8 cellular contexts compared by ENCODE assay signal in the genomic region with DNA sequence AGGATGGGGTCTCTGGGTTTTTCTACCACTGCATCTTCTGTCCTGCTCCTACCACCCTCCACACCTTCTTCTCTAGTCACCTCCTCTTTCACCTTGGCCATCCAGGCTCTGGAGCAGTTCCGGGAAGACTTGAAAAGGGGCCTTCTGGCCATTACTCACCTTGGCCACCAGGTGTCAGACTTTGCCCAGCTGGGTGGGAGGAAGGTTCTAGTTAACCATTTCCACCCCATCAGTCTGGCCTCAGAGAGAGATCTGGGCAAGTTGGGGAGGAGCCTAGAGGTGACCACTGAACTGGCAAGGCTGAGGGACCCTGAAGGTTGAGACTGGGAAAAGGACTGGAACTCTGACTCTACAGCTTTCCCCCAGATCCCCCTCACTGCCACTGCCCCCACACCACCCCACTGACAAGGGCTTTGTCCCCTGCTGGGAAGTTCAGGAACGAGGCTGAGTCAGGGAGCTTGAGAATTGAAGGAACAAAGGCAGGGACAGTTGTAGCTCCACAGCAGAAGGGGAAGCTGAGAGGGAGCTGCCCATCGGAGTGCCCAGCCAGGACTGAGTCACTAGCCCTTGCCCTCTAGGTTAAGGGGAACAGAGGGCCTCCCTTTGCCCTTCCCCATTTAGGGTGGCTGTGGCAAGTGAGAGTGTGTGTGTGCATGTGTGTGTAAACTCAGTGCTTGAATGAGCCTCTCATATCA. TPM values are rescaled to one million over a fixed set of nuclear protein-coding genes. Genes with fewer than 3 reads are reported as not detected.
DNase-seq lines count a peak whose midpoint lies in the region; ATAC-seq and TF ChIP-seq lines count a peak whose summit lies in the region.

No MANE protein-coding gene starts in this region.

- H3K27ac ChIP-seq in neuronal stem cell (replicated peaks; ENCODE audit: low read length) (no peak overlapping the region), transverse colon (peak overlapping the region; percentile 96 to 100 (median 99))

- H3K36me3 ChIP-seq in neuronal stem cell (replicated peaks in 1 of 2; ENCODE audit: control insufficient read depth in 2 of 2, insufficient read depth in 2 of 2, low read length in 2 of 2) (no peaks in the 10 kb centered on the region), transverse colon (no peaks in the 10 kb centered on the region)

- in situ Hi-C loops in transverse colon (cut with MboI; ENCODE audit: low pct_ligation_motif_present in 1 of 4, low pct_unique_long_range_greater_than_20kb in 1 of 4, low sequenced_read_pairs in 3 of 4): no loop called here

- peak overlapping the region; percentile 79 for H2AFZ ChIP-seq in neuronal stem cell (ENCODE audit: low read length)

- no peak overlapping the region for H3K14ac ChIP-seq in neuronal stem cell (ENCODE audit: low read length)

- peak; percentile 99 for TF ChIP-seq RAD21 in Ishikawa (IDR thresholded peaks at IDR 0.05; ENCODE audit: low read depth)

- peaks cover 1% of the 10 kb centered on the region for H3K79me1 ChIP-seq in neuronal stem cell (ENCODE audit: low read depth, low read length)

- no peak for ATAC-seq in HG03469 (IDR thresholded peaks at IDR 0.05; ENCODE audit: unreplicated experiment)

- TF ChIP-seq EP300 in Ishikawa (IDR thresholded peaks at IDR 0.05; ENCODE audit: borderline replicate concordance) (no peak), transverse colon (IDR thresholded peaks at IDR 0.05; ENCODE audit: low read depth) (no peak)

- H3K9ac ChIP-seq in neuronal stem cell (ENCODE audit: low read depth, low read length, poor library complexity): peak overlapping the region; percentile 56

- WGBS in neuronal stem cell (ENCODE audit: extremely low coverage in 2 of 2, insufficient read length in 2 of 2, insufficient replicate concordance in 1 of 2), 2 donors: no CpG with 5 or more reads among the region's 3 CpGs
- 12% methylated on average over 3 of the region's 3 CpGs; no CpG with 5 or more reads in 1 of the 2 donors for WGBS in transverse colon (ENCODE audit: low coverage in 1 of 2), 2 donors

- H3K23ac ChIP-seq in neuronal stem cell (ENCODE audit: low read depth, low read length, poor library complexity): no peak overlapping the region

- H2BK5ac ChIP-seq in neuronal stem cell (ENCODE audit: low read length): no peak overlapping the region

- no peak overlapping the region for H2AK5ac ChIP-seq in neuronal stem cell (ENCODE audit: low read depth, low read length)

- peak overlapping the region; percentile 77 for H3K27ac Mint-ChIP-seq in activated T-helper 2 cell treated with anti-CD3 and anti-CD28 coated beads, Interferon-gamma antibody, Interleukin-2, Interleukin-4, amounts not matched to agents 10 μg/mL and 5 μg/mL and 100 μg/mL, durations not matched to agents 14 hours and 24 hours and 36 hours

- no peak overlapping the region for H4K91ac ChIP-seq in neuronal stem cell (ENCODE audit: low read depth, low read length, poor library complexity)

- intact Hi-C loops in activated T-helper 2 cell treated with anti-CD3 and anti-CD28 coated beads, Interferon-gamma antibody, Interleukin-2, Interleukin-4, amounts not matched to agents 10 μg/mL and 5 μg/mL and 100 μg/mL, durations not matched to agents 14 hours and 24 hours and 36 hours (cut with micrococcal nuclease): loop anchor here (1.0 kb wide), 1 partner anchor 25 kb away; no protein-coding TSS in a partner anchor
- intact Hi-C loops in transverse colon (cut with DNase I; ENCODE audit: low total_unique reads): loop anchor here (1.0 kb wide), 1 partner anchor 25 kb away; no protein-coding TSS in a partner anchor

- H3K4me2 ChIP-seq in neuronal stem cell (ENCODE audit: insufficient read depth, low read length, poor library complexity, severe bottlenecking): no peak overlapping the region

- H4K8ac ChIP-seq in neuronal stem cell (ENCODE audit: low read depth, low read length): peak overlapping the region; percentile 54

- H3K36me3 Mint-ChIP-seq in activated T-helper 2 cell treated with anti-CD3 and anti-CD28 coated beads, Interferon-gamma antibody, Interleukin-2, Interleukin-4, amounts not matched to agents 10 μg/mL and 5 μg/mL and 100 μg/mL, durations not matched to agents 14 hours and 24 hours and 36 hours (ENCODE audit: low read depth): no peaks in the 10 kb centered on the region

- H3K4ac ChIP-seq in neuronal stem cell (ENCODE audit: low read length): no peak overlapping the region

- peaks cover 19% of the 10 kb centered on the region for H3K27me3 Mint-ChIP-seq in activated T-helper 2 cell treated with anti-CD3 and anti-CD28 coated beads, Interferon-gamma antibody, Interleukin-2, Interleukin-4, amounts not matched to agents 10 μg/mL and 5 μg/mL and 100 μg/mL, durations not matched to agents 14 hours and 24 hours and 36 hours (ENCODE audit: low read depth)

- H3K18ac ChIP-seq in neuronal stem cell (ENCODE audit: low read length): peak overlapping the region; percentile 40

- no peaks in the 10 kb centered on the region for H3K9me3 ChIP-seq in neuronal stem cell (replicated peaks in 1 of 2; ENCODE audit: control insufficient read depth in 2 of 2, insufficient read depth in 1 of 2, low read depth in 1 of 2, low read length in 2 of 2)
- H3K9me3 ChIP-seq in transverse colon: no peaks in the 10 kb centered on the region

- H3K4me3 ChIP-seq in neuronal stem cell (ENCODE audit: low read length in 2 of 2) (no peak overlapping the region), transverse colon (peak overlapping the region in 2 of 4 donors; percentile 11 to 19)

- no peak overlapping the region for H2BK120ac ChIP-seq in neuronal stem cell (ENCODE audit: low read depth, low read length)

- H3K4me1 ChIP-seq in neuronal stem cell (ENCODE audit: control insufficient read depth in 2 of 2, insufficient read depth in 1 of 2, low read depth in 1 of 2, low read length in 2 of 2) (peaks cover 22 to 23% of the 10 kb centered on the region in 2 donors), transverse colon (peaks cover 41 to 54% (median 47%) of the 10 kb centered on the region in 4 donors)

- H2BK15ac ChIP-seq in neuronal stem cell (ENCODE audit: low read length): no peak overlapping the region

- peak overlapping the region; percentile 10 for H3K4me3 Mint-ChIP-seq in activated T-helper 2 cell treated with anti-CD3 and anti-CD28 coated beads, Interferon-gamma antibody, Interleukin-2, Interleukin-4, amounts not matched to agents 10 μg/mL and 5 μg/mL and 100 μg/mL, durations not matched to agents 14 hours and 24 hours and 36 hours (ENCODE audit: low read depth)

- peaks cover 28% of the 10 kb centered on the region for H3K4me1 Mint-ChIP-seq in activated T-helper 2 cell treated with anti-CD3 and anti-CD28 coated beads, Interferon-gamma antibody, Interleukin-2, Interleukin-4, amounts not matched to agents 10 μg/mL and 5 μg/mL and 100 μg/mL, durations not matched to agents 14 hours and 24 hours and 36 hours (ENCODE audit: low read depth)

- H3K27me3 ChIP-seq in neuronal stem cell (ENCODE audit: control insufficient read depth in 3 of 3, insufficient read depth in 3 of 3, low read depth in 1 of 3, low read length in 3 of 3) (no peaks in the 10 kb centered on the region), transverse colon (no peaks in the 10 kb centered on the region)

- no peaks in the 10 kb centered on the region for H3K9me3 Mint-ChIP-seq in activated T-helper 2 cell treated with anti-CD3 and anti-CD28 coated beads, Interferon-gamma antibody, Interleukin-2, Interleukin-4, amounts not matched to agents 10 μg/mL and 5 μg/mL and 100 μg/mL, durations not matched to agents 14 hours and 24 hours and 36 hours

- H2BK12ac ChIP-seq in neuronal stem cell (ENCODE audit: low read length): peak overlapping the region; percentile 0

- DNase-seq in DMS 273 treated with DMSO at 0.1 percent for 48 hours (lab: John Stamatoyannopoulos, UW) (peak; percentile 30), RKO (ENCODE audit: low spot score) (peak; percentile 85), fibroblast of the conjunctiva (ENCODE audit: low read depth) (peak; percentile 57), neuronal stem cell (ENCODE audit: low spot score) (peak; percentile 77), transverse colon (peak; percentile 81)
- peak; percentile 59 for DNase-seq in activated T-helper 2 cell treated with anti-CD3 and anti-CD28 coated beads, Interferon-gamma antibody, Interleukin-2, Interleukin-4, amounts not matched to agents 10 μg/mL and 5 μg/mL and 100 μg/mL, durations not matched to agents 14 hours and 24 hours and 36 hours (ENCODE audit: low spot score)

- peak; percentile 77 for TF ChIP-seq POLR2A in transverse colon (IDR thresholded peaks at IDR 0.05)

- peak; percentile 93 to 99 (median 97) for TF ChIP-seq CTCF in transverse colon (IDR thresholded peaks at IDR 0.05)

TF ChIP-seq in Ishikawa, 13 proteins besides CTCF, POLR2A, EP300 and RAD21 (continues in another document):
- 0 out of 2 replicates have a peak, but pooled peaks have one; percentile 22 for TF ChIP-seq EGR1 (IDR thresholded peaks at IDR 0.05)

RNA-seq across cellular contexts. Expression of a gene that starts 3.7 kb away (rescaled TPM):
- 41.1 and 50.1 TPM in 2 replicates for total RNA-seq in activated T-helper 2 cell treated with anti-CD3 and anti-CD28 coated beads, Interferon-gamma antibody, Interleukin-2, Interleukin-4, amounts not matched to agents 10 μg/mL and 5 μg/mL and 100 μg/mL, durations not matched to agents 14 hours and 24 hours and 36 hours
- 11.9 TPM for polyA plus RNA-seq in neuronal stem cell (2013, experiment 1 of 2)
- 10.9 TPM for polyA plus RNA-seq in neuronal stem cell (2013, experiment 2 of 2)
- 100 to 1,000 TPM; 261 to 372 (median 319) TPM for total RNA-seq in transverse colon

RNA-seq across cellular contexts. Expression of a gene that starts 16.4 kb away (rescaled TPM):
- 2.9 and 3.0 TPM in 2 replicates for total RNA-seq in activated T-helper 2 cell treated with anti-CD3 and anti-CD28 coated beads, Interferon-gamma antibody, Interleukin-2, Interleukin-4, amounts not matched to agents 10 μg/mL and 5 μg/mL and 100 μg/mL, durations not matched to agents 14 hours and 24 hours and 36 hours
- 3.4 TPM for polyA plus RNA-seq in neuronal stem cell (2013, experiment 1 of 2)
- polyA plus RNA-seq in neuronal stem cell (2013, experiment 2 of 2): 3.3 TPM
- total RNA-seq in transverse colon: 10 to 100 TPM in 1 of 4 donors, 1 to 10 TPM in 3; 1.8 to 46.4 (median 5.8) TPM

RNA-seq across cellular contexts. Expression of a gene that starts 34.8 kb away (rescaled TPM):
- 32.1 and 34.1 TPM in 2 replicates for total RNA-seq in activated T-helper 2 cell treated with anti-CD3 and anti-CD28 coated beads, Interferon-gamma antibody, Interleukin-2, Interleukin-4, amounts not matched to agents 10 μg/mL and 5 μg/mL and 100 μg/mL, durations not matched to agents 14 hours and 24 hours and 36 hours
- 29.1 TPM for polyA plus RNA-seq in neuronal stem cell (2013, experiment 1 of 2)
- 29.1 TPM for polyA plus RNA-seq in neuronal stem cell (2013, experiment 2 of 2)
- total RNA-seq in transverse colon: 100 to 1,000 TPM in 2 of 4 donors, 10 to 100 TPM in 2; 37.8 to 470 (median 95.3) TPM

RNA-seq across cellular contexts. Expression of a gene that starts 44.6 kb away (rescaled TPM):
- 250 and 262 TPM in 2 replicates for total RNA-seq in activated T-helper 2 cell treated with anti-CD3 and anti-CD28 coated beads, Interferon-gamma antibody, Interleukin-2, Interleukin-4, amounts not matched to agents 10 μg/mL and 5 μg/mL and 100 μg/mL, durations not matched to agents 14 hours and 24 hours and 36 hours
- 114 TPM for polyA plus RNA-seq in neuronal stem cell (2013, experiment 1 of 2)
- 112 TPM for polyA plus RNA-seq in neuronal stem cell (2013, experiment 2 of 2)
- 100 to 1,000 TPM in 3 of 4 donors, 10 to 100 TPM in 1; 83.0 to 251 (median 163) TPM for total RNA-seq in transverse colon

RNA-seq across cellular contexts. Expression of a gene that starts 46.9 kb away (rescaled TPM):
- total RNA-seq in activated T-helper 2 cell treated with anti-CD3 and anti-CD28 coated beads, Interferon-gamma antibody, Interleukin-2, Interleukin-4, amounts not matched to agents 10 μg/mL and 5 μg/mL and 100 μg/mL, durations not matched to agents 14 hours and 24 hours and 36 hours: 112 and 118 TPM in 2 replicates
- 0.36 TPM for polyA plus RNA-seq in neuronal stem cell (2013, experiment 1 of 2)
- polyA plus RNA-seq in neuronal stem cell (2013, experiment 2 of 2): 0.53 TPM
- 10 to 100 TPM in 2 of 4 donors, 1 to 10 TPM in 2; 1.2 to 17.2 (median 7.4) TPM for total RNA-seq in transverse colon

Comparison
In these comparisons a context has a peak if more than half of its experiments do, and no peak if none do; other contexts are left out.
1. DNase-seq: peak in every context shown above with its lines; median percentile 85 in RKO; 81 in transverse colon; 77 in neuronal stem cell; 59 in activated T-helper 2 cell treated with anti-CD3 and anti-CD28 coated beads, Interferon-gamma antibody, Interleukin-2, Interleukin-4, amounts not matched to agents 10 μg/mL and 5 μg/mL and 100 μg/mL, durations not matched to agents 14 hours and 24 hours and 36 hours; 57 in fibroblast of the conjunctiva; 30 in DMS 273 treated with DMSO at 0.1 percent for 48 hours.